8 cellular contexts compared by ENCODE assay signal in the genomic region with DNA sequence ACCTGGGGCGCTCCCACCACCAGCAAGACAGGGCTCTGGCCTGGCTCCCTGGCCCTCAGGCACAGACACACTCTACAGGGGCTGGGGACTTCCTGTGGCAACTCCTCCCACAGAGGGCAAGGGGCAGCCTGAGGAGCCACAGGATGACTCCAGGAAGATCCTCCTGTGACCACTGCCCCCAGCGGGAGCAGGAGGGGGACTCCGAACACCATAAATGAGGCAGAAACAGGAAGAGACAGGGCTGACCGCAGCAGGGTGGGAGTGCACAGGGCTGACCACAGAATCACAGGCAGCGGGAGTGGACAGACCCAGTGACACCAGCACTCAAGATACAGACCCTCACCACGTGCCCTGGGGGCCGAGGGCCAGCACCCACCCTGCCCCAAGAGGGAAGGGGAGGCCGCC. TPM values are rescaled to one million over a fixed set of nuclear protein-coding genes. Genes with fewer than 3 reads are reported as not detected.
DNase-seq lines count a peak whose midpoint lies in the region; ATAC-seq and TF ChIP-seq lines count a peak whose summit lies in the region.

No MANE protein-coding gene starts in this region.

- no peaks in the 10 kb centered on the region for H3K9me3 ChIP-seq in gastroesophageal sphincter
- H3K9me3 ChIP-seq in trophoblast cell (ENCODE audit: insufficient read depth, low read depth, low read length), result no peaks in the 10 kb centered on the region
- no peaks in the 10 kb centered on the region for H3K9me3 ChIP-seq in MG63

- ATAC-seq in gastroesophageal sphincter (peak; percentile 25), GM19035 (IDR thresholded peaks at IDR 0.05; ENCODE audit: unreplicated experiment) (no peak)

- TF ChIP-seq POLR2A in gastroesophageal sphincter (IDR thresholded peaks at IDR 0.05), result no peak

- no peak overlapping the region for H3K9ac ChIP-seq in trophoblast cell (ENCODE audit: low read length)

- TF ChIP-seq EP300 in gastroesophageal sphincter (IDR thresholded peaks at IDR 0.05), result no peak

- WGBS in gastroesophageal sphincter (ENCODE audit: low coverage in 1 of 2), 2 donors, result no CpG with 5 or more reads among the region's 8 CpGs
- no CpG with 5 or more reads among the region's 8 CpGs for WGBS in trophoblast cell (ENCODE audit: extremely low coverage, insufficient coverage, insufficient read length)

- H3K18ac ChIP-seq in trophoblast cell (ENCODE audit: low read length), result peak overlapping the region; percentile 75

- H3K79me1 ChIP-seq in trophoblast cell (ENCODE audit: low read length), result peaks cover 19% of the 10 kb centered on the region

- peaks cover 2% of the 10 kb centered on the region for H3K79me2 ChIP-seq in trophoblast cell (ENCODE audit: control insufficient read depth, insufficient read depth, low read length, poor library complexity)

- H2AK5ac ChIP-seq in trophoblast cell (ENCODE audit: low read length), result peak overlapping the region; percentile 25

- H3K4me1 ChIP-seq in gastroesophageal sphincter (peaks cover 0 to 86% (median 43%) of the 10 kb centered on the region in 3 donors), trophoblast cell (ENCODE audit: control insufficient read depth in 1 of 2, insufficient read depth in 2 of 2, low read length in 2 of 2) (peaks cover 35 to 39% of the 10 kb centered on the region in 2 experiments)

- peak; percentile 30 to 34 for DNase-seq in trophoblast cell
- DNase-seq in T1000 (lab: John Stamatoyannopoulos, UW), result no peak
- no peak for DNase-seq in DMS 273 treated with DMSO at 0.1 percent for 48 hours (lab: John Stamatoyannopoulos, UW)
- DNase-seq in MG63, result no peak

- H2BK5ac ChIP-seq in trophoblast cell (ENCODE audit: low read depth, low read length, poor library complexity), result peak overlapping the region; percentile 8

- peak overlapping the region; percentile 64 for H2BK12ac ChIP-seq in trophoblast cell (ENCODE audit: low read length)

- peak overlapping the region; percentile 76 for H4K8ac ChIP-seq in trophoblast cell (ENCODE audit: low read depth, low read length)

- peak overlapping the region; percentile 22 for H3K4ac ChIP-seq in trophoblast cell (ENCODE audit: low read depth, low read length)

- no peak overlapping the region for H3K23ac ChIP-seq in trophoblast cell (ENCODE audit: low read length)

- H4K91ac ChIP-seq in trophoblast cell (ENCODE audit: low read depth, low read length), result peak overlapping the region; percentile 84

- TF ChIP-seq CTCF in GM12874 (IDR thresholded peaks at IDR 0.05; ENCODE audit: insufficient read depth, low read depth, low read length), result 0 out of 2 replicates have a peak, but pooled peaks have one; percentile 7
- TF ChIP-seq CTCF in gastroesophageal sphincter (IDR thresholded peaks at IDR 0.05), result no peak

- no peak overlapping the region for H3K4me3 ChIP-seq in gastroesophageal sphincter
- H3K4me3 ChIP-seq in trophoblast cell (ENCODE audit: low read depth, low read length), result no peak overlapping the region
- no peak overlapping the region for H3K4me3 ChIP-seq in MG63

- H3K36me3 ChIP-seq in gastroesophageal sphincter, result no peaks in the 10 kb centered on the region
- H3K36me3 ChIP-seq in trophoblast cell (ENCODE audit: control insufficient read depth in 1 of 2, insufficient read depth in 2 of 2, low read length in 2 of 2), result no peaks in the 10 kb centered on the region
- H3K36me3 ChIP-seq in MG63, result no peaks in the 10 kb centered on the region

- H3K27me3 ChIP-seq in gastroesophageal sphincter, result no peaks in the 10 kb centered on the region
- no peaks in the 10 kb centered on the region for H3K27me3 ChIP-seq in trophoblast cell (ENCODE audit: insufficient read depth, low read length)
- no peaks in the 10 kb centered on the region for H3K27me3 ChIP-seq in MG63

- H3K4me2 ChIP-seq in trophoblast cell (ENCODE audit: low read length), result peak overlapping the region; percentile 17

- H3K14ac ChIP-seq in trophoblast cell (ENCODE audit: low read length), result peak overlapping the region; percentile 75

- peak overlapping the region in 3 of 4 donors; percentile 5 to 57 (median 51) for H3K27ac ChIP-seq in gastroesophageal sphincter
- peak overlapping the region; percentile 45 for H3K27ac ChIP-seq in trophoblast cell (ENCODE audit: low read depth, low read length)

- H2BK120ac ChIP-seq in trophoblast cell (ENCODE audit: insufficient read depth, low read length, poor library complexity), result peak overlapping the region; percentile 78

- no peak overlapping the region for H4K12ac ChIP-seq in trophoblast cell (ENCODE audit: low read depth, low read length)

- H2AFZ ChIP-seq in trophoblast cell (ENCODE audit: insufficient read depth, low read length, poor library complexity), result no peak overlapping the region

TF ChIP-seq in PFSK-1, 5 proteins besides CTCF, POLR2A, EP300 and RAD21:
- TF ChIP-seq FOXP2 (optimal IDR thresholded peaks at IDR 0.05; ENCODE audit: borderline replicate concordance, extremely low read depth, extremely low read length, insufficient read depth) (peak; percentile 81), POLR2AphosphoS5 (IDR thresholded peaks at IDR 0.05; ENCODE audit: low read depth, low read length) (no peak), SIN3A (IDR thresholded peaks at IDR 0.05; ENCODE audit: borderline replicate concordance, insufficient read depth, low read length) (no peak)
- TF ChIP-seq, protein P1, sequence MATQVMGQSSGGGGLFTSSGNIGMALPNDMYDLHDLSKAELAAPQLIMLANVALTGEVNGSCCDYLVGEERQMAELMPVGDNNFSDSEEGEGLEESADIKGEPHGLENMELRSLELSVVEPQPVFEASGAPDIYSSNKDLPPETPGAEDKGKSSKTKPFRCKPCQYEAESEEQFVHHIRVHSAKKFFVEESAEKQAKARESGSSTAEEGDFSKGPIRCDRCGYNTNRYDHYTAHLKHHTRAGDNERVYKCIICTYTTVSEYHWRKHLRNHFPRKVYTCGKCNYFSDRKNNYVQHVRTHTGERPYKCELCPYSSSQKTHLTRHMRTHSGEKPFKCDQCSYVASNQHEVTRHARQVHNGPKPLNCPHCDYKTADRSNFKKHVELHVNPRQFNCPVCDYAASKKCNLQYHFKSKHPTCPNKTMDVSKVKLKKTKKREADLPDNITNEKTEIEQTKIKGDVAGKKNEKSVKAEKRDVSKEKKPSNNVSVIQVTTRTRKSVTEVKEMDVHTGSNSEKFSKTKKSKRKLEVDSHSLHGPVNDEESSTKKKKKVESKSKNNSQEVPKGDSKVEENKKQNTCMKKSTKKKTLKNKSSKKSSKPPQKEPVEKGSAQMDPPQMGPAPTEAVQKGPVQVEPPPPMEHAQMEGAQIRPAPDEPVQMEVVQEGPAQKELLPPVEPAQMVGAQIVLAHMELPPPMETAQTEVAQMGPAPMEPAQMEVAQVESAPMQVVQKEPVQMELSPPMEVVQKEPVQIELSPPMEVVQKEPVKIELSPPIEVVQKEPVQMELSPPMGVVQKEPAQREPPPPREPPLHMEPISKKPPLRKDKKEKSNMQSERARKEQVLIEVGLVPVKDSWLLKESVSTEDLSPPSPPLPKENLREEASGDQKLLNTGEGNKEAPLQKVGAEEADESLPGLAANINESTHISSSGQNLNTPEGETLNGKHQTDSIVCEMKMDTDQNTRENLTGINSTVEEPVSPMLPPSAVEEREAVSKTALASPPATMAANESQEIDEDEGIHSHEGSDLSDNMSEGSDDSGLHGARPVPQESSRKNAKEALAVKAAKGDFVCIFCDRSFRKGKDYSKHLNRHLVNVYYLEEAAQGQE (IDR thresholded peaks at IDR 0.05; ENCODE audit: insufficient read depth in 1 of 2, low read depth in 2 of 2, low read length in 2 of 2), result no peak

RNA-seq across cellular contexts. Expression of gene ARAP1, which starts 10.8 kb away (rescaled TPM):
- 134 TPM for polyA plus RNA-seq in PFSK-1 (2012; ENCODE audit: insufficient read length, low read depth)
- 100 to 1,000 TPM in 2 of 4 donors, 10 to 100 TPM in 2; 72.4 to 125 (median 95.1) TPM for total RNA-seq in gastroesophageal sphincter
- 11.8 and 12.4 TPM in 2 replicates for polyA plus RNA-seq in trophoblast cell (2013)
- 55.6 and 92.4 TPM in 2 replicates for total RNA-seq in MG63 (2014; rRNA removed; shearing (Covaris generic); ENCODE audit: low replicate concordance)

RNA-seq across cellular contexts. Expression of gene STARD10, which starts 52.4 kb away (rescaled TPM):
- 76.4 TPM for polyA plus RNA-seq in PFSK-1 (2012; ENCODE audit: insufficient read length, low read depth)
- total RNA-seq in gastroesophageal sphincter, result 10 to 100 TPM; 35.8 to 56.6 (median 45.0) TPM
- 143 and 154 TPM in 2 replicates for polyA plus RNA-seq in trophoblast cell (2013)
- total RNA-seq in MG63 (2014; rRNA removed; shearing (Covaris generic); ENCODE audit: low replicate concordance), result 0.91 and 15.1 TPM in 2 replicates

Comparison
In these comparisons a context has a peak if more than half of its experiments do, and no peak if none do; other contexts are left out.
1. DNase-seq: peak in trophoblast cell (2 of 2); none in T1000 (single experiment), DMS 273 treated with DMSO at 0.1 percent for 48 hours (single experiment) and MG63 (single experiment).